In the genomic region with DNA sequence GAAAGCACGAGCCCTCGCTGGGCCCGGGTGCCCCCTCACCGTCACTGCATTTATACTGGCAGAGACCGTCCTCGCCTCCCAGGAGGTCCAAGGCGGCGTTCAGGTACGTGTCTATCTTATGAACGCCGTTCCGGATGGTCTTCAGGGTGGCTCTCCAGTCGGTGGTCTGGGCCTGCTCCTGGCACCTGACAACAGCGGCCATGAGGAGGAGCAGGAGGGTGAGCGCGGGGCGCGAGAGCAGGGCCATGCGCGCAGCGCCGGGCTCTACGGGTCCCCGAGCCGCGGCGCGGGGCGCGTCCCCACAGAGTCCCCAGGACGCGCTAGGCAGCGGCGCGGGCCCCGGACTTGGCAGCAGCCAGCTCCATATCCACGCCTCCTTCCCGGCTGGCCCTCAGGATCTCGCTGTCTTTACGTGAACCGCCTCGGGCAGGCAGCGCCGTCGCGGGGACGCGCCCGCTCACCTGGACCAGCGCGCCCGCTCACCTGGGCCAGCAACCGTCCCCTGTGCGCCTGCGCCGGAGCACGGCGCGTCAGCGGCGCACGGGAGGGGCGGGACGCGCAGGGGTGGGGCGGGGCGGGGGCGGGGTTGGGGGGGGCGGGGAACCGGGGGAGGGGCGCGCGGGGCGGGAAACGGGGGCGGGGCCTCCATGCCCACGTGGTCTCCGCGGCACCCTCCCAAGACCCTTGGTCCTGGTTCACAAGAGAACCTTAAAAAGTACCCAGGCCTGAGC, we compare ENCODE assay signal across 8 cellular contexts. TPM values are rescaled to one million over a fixed set of nuclear protein-coding genes. Genes with fewer than 3 reads are reported as not detected.
DNase-seq lines count a peak whose midpoint lies in the region; ATAC-seq and TF ChIP-seq lines count a peak whose summit lies in the region.

A gene (minus strand): TSS at position 508 of the 731 bp plus-strand sequence. CDS start 261 bp downstream, at position 247.

- H3K4me1 ChIP-seq in mucosa of descending colon (ENCODE audit: low read depth), result no peaks in the 10 kb centered on the region

- H3K4me3 ChIP-seq in epithelial cell of esophagus (ENCODE audit: low read length) (peak within 1 kb of the TSS; percentile 93), mucosa of descending colon (peak within 1 kb of the TSS; percentile 61)

- intact Hi-C loops in mucosa of descending colon (cut with DNase I, micrococcal nuclease), result no loop called here

- peak; percentile 82 for ATAC-seq in GM19455 (IDR thresholded peaks at IDR 0.05; ENCODE audit: unreplicated experiment)
- peak; percentile 42 for ATAC-seq in HG03575 (IDR thresholded peaks at IDR 0.05; ENCODE audit: extremely low read depth, insufficient number of reproducible peaks, low FRiP score, unreplicated experiment)
- peak; percentile 98 for ATAC-seq in mucosa of descending colon

- H3K36me3 ChIP-seq in mucosa of descending colon (ENCODE audit: low read depth), result no peaks in the 10 kb centered on the region

- TF ChIP-seq CTCF in epithelial cell of esophagus (IDR thresholded peaks at IDR 0.05; ENCODE audit: insufficient read depth, low read depth, low read length, missing control alignments) (no peak), mucosa of descending colon (IDR thresholded peaks at IDR 0.05) (no peak)

- no peaks in the 10 kb centered on the region for H3K9me3 ChIP-seq in mucosa of descending colon

- DNase-seq in CMK (ENCODE audit: low read depth), result peak; percentile 29
- peak; percentile 38 to 55 for DNase-seq in NOMO-1 (lab: John Stamatoyannopoulos, UW; ENCODE audit: unreplicated experiment in 2 of 2)
- DNase-seq in activated CD8-positive, alpha-beta memory T cell treated with anti-CD3 and anti-CD28 coated beads, Interleukin-2, amount 50 U/mL, for 4 hours, result peak; percentile 80
- peak; percentile 96 for DNase-seq in epithelial cell of esophagus (ENCODE audit: low read depth)
- peak; percentile 88 to 94 (median 93) for DNase-seq in mucosa of descending colon
- DNase-seq in stimulated activated CD8-positive, alpha-beta memory T cell treated with anti-CD3 and anti-CD28 coated beads, Interleukin-4, amount 100 ng/mL, for 24 hours (ENCODE audit: low read depth), result peak; percentile 56

RNA-seq across cellular contexts. Expression of the gene that starts here (rescaled TPM):
- total RNA-seq in mucosa of descending colon, result 10 to 100 TPM; 30.9 to 45.3 (median 43.5) TPM

Comparison
In these comparisons a context has a peak if more than half of its experiments do, and no peak if none do; other contexts are left out.
1. Peak in every context shown above with its lines: DNase-seq, ATAC-seq and H3K4me3 ChIP-seq.
2. DNase-seq: peak in every context shown above with its lines; median percentile 96 in epithelial cell of esophagus; 93 in mucosa of descending colon; 80 in activated CD8-positive, alpha-beta memory T cell treated with anti-CD3 and anti-CD28 coated beads, Interleukin-2, amount 50 U/mL, for 4 hours; 56 in stimulated activated CD8-positive, alpha-beta memory T cell treated with anti-CD3 and anti-CD28 coated beads, Interleukin-4, amount 100 ng/mL, for 24 hours; 46 in NOMO-1; 29 in CMK.
3. ATAC-seq: peak in every context shown above with its lines; median percentile 98 in mucosa of descending colon; 82 in GM19455; 42 in HG03575.